ENCODE assay signal across 27 cellular contexts in the genomic region with DNA sequence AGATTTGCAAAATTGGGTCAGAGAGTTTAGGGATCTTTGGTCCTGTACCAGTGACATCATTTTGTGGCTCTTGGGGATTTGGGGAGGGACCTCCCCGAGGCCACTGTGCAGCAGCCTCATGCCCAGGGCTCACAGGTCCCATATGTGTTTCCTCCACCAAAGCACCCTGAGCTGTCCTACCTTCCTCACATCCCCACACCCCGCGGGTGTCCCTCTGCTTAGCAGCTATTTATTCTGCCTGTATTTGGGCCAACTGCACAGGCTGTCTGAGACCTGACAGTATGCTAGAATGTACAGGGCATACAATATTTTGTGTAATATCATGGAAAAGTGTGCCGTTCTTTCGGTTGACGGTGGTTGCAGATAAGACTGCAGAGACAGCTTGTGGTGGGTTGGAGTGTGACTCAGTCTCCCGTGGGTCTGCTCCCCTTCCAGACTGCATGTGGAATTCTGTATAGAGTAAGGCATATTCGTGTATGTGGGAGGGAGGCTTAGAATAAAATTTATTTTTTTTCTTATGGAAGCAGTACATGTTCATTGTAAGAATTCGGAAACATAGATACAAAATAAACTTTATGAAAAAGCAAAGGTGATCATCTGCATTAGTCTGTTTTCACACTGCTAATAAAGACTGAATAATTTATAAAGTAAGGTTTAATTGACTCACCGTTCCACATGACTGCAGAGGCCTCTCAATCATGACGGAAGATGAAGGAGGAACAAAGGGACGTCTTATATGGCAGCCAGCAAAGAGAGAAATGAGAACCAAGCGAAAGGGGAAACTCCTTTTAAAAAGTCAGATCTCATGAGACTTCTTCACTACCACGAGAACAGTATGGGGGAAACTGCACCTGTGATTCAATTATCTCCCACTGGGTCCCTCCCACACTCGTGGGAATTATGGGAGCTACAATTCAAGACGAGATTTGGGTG.
DNase-seq lines count a peak whose midpoint lies in the region; TF ChIP-seq lines count a peak whose summit lies in the region.
"Had no signal": no experiment of that assay in that cellular context is flagged by ENCODE, and none has a peak within 500 bp of the region (broad histone marks: within the 10 kb centered on the region; RNA-seq: fewer than 3 reads in every experiment).

No MANE protein-coding gene starts in this region.

- no peaks in the 10 kb centered on the region for H3K79me2 ChIP-seq in Karpas-422 (ENCODE audit: low read length)
- H3K79me2 ChIP-seq in GM23248 (ENCODE audit: insufficient read depth) = peaks cover 5% of the 10 kb centered on the region; the same call in 1 of the 2 replicates

- WGBS in GM23248 (ENCODE audit: low coverage in 1 of 2, low lambda C conversion rate in 2 of 2, missing lambda C conversion rate in 2 of 2), 2 experiments = 86% methylated on average over 16 of the region's 16 CpGs

- H3K27me3 Mint-ChIP-seq in nephron (ENCODE audit: low read depth) = peaks cover 4% of the 10 kb centered on the region
- H3K27me3 Mint-ChIP-seq: activated CD4-positive, alpha-beta memory T cell treated with anti-CD3 and anti-CD28 coated beads for 36 hours; CD4-positive, CD25-positive, alpha-beta regulatory T cell had no signal

- no peak overlapping the region for H3K4me2 ChIP-seq in Karpas-422 (ENCODE audit: low read depth, low read length, poor library complexity, severe bottlenecking)
- no peak overlapping the region for H3K4me2 ChIP-seq in GM23248 (ENCODE audit: unreplicated experiment)
- H3K4me2 ChIP-seq: neural progenitor cell had no signal

- H3K27ac Mint-ChIP-seq in nephron = peak overlapping the region in 2 of 3 experiments; percentile 31 to 42
- H3K27ac Mint-ChIP-seq: activated CD4-positive, alpha-beta memory T cell treated with anti-CD3 and anti-CD28 coated beads for 36 hours; neural progenitor cell had no signal

- H3K9me3 Mint-ChIP-seq in nephron = no peaks in the 10 kb centered on the region
- H3K9me3 Mint-ChIP-seq: activated CD4-positive, alpha-beta memory T cell treated with anti-CD3 and anti-CD28 coated beads for 36 hours; neural progenitor cell had no signal

- intact Hi-C loops in colonic mucosa (cut with DNase I) = no loop called here

- no peak overlapping the region for H3K4me3 Mint-ChIP-seq in nephron
- H3K4me3 Mint-ChIP-seq: activated CD4-positive, alpha-beta memory T cell treated with anti-CD3 and anti-CD28 coated beads for 36 hours; CD4-positive, CD25-positive, alpha-beta regulatory T cell; neural progenitor cell had no signal

- H2AFZ ChIP-seq in Karpas-422 (ENCODE audit: low read length) (no peak overlapping the region), GM23248 (no peak overlapping the region)
- H2AFZ ChIP-seq: neural progenitor cell had no signal

- peaks cover 74% of the 10 kb centered on the region for H3K4me1 Mint-ChIP-seq in nephron

- in situ Hi-C loops in GM23248 (cut with MboI) = no loop called here

- peak overlapping the region; percentile 24 for H3K27ac ChIP-seq in Karpas-422 (ENCODE audit: low read length)
- H3K27ac ChIP-seq in colonic mucosa = no peak overlapping the region
- H3K27ac ChIP-seq in GM23248 = no peak overlapping the region
- H3K27ac ChIP-seq: adrenal gland, heart left ventricle, HL-60, lower lobe of right lung, neural progenitor cell, Peyer's patch, right lobe of liver, suprapubic skin had no signal

- H3K9me3 ChIP-seq in Karpas-422 (ENCODE audit: low read length) = peaks cover 11% of the 10 kb centered on the region; the same call in 1 of the 2 replicates
- no peaks in the 10 kb centered on the region for H3K9me3 ChIP-seq in colonic mucosa
- no peaks in the 10 kb centered on the region for H3K9me3 ChIP-seq in GM23248 (ENCODE audit: low read depth)
- H3K9me3 ChIP-seq: adrenal gland, heart left ventricle, lower lobe of right lung, Peyer's patch, right lobe of liver, suprapubic skin had no signal

- H3K36me3 ChIP-seq in Karpas-422 (ENCODE audit: insufficient read depth, low read length) (no peaks in the 10 kb centered on the region), colonic mucosa (no peaks in the 10 kb centered on the region), GM23248 (ENCODE audit: low read depth) (no peaks in the 10 kb centered on the region)
- H3K36me3 ChIP-seq: adrenal gland, neural progenitor cell, Peyer's patch, right lobe of liver, suprapubic skin had no signal

- no peak overlapping the region for H3K4me3 ChIP-seq in Karpas-422 (ENCODE audit: low read length)
- H3K4me3 ChIP-seq in colonic mucosa = no peak overlapping the region
- no peak overlapping the region for H3K4me3 ChIP-seq in GM23248
- H3K4me3 ChIP-seq: adrenal gland, heart left ventricle, lower lobe of right lung, neural progenitor cell, Peyer's patch, right lobe of liver, suprapubic skin had no signal

- no peaks in the 10 kb centered on the region for H3K9me2 ChIP-seq in Karpas-422 (replicated peaks; ENCODE audit: insufficient read depth, low read length)
- H3K9me2 ChIP-seq in GM23248 (ENCODE audit: insufficient read depth) = no peaks in the 10 kb centered on the region

- DNase-seq in CD1c-positive myeloid dendritic cell (ENCODE audit: extremely low spot score) = peak; percentile 55
- peak; percentile 83 for DNase-seq in Karpas-422
- peak; percentile 1 for DNase-seq in colonic mucosa
- DNase-seq in NOMO-1 treated with DMSO at 0.1 percent for 48 hours (lab: John Stamatoyannopoulos, UW; ENCODE audit: unreplicated experiment) = no peak
- no peak for DNase-seq in GM23248
- no peak for DNase-seq in DMS153 (lab: John Stamatoyannopoulos, UW)
- DNase-seq: activated CD4-positive, alpha-beta memory T cell treated with anti-CD3 and anti-CD28 coated beads for 36 hours; activated naive CD4-positive, alpha-beta T cell treated with Interleukin-2 at 50 U/mL for 16 hours; activated T-cell treated with anti-CD3 and anti-CD28 coated beads, Interleukin-2, amount 50 U/mL, for 1 hour; CD4-positive, CD25-positive, alpha-beta regulatory T cell; effector memory CD4-positive, alpha-beta T cell; foreskin fibroblast; GOT3; heart left ventricle; lower lobe of right lung; NCI-H1694; NCI-H526 treated with DMSO at 0.1 percent for 48 hours; Peyer's patch; right lobe of liver; stimulated activated CD4-positive, alpha-beta T cell treated with anti-CD3 and anti-CD28 coated beads, Interleukin-12 subunit alpha, Interleukin-12 subunit beta, amount 100 ng/mL, for 4 hours; stimulated activated CD4-positive, alpha-beta T cell treated with anti-CD3 and anti-CD28 coated beads, Interleukin-4, amount 100 ng/mL, for 4 hours; stimulated activated naive CD4-positive, alpha-beta T cell had no signal

- no peaks in the 10 kb centered on the region for H4K20me1 ChIP-seq in Karpas-422 (ENCODE audit: insufficient read depth, low read depth, low read length)
- H4K20me1 ChIP-seq in GM23248 (ENCODE audit: insufficient read depth) = no peaks in the 10 kb centered on the region

- peaks cover 5% of the 10 kb centered on the region for H3K36me3 Mint-ChIP-seq in nephron (ENCODE audit: low read depth)

- H3F3A ChIP-seq in GM23248 (ENCODE audit: insufficient read depth) = peaks cover 16% of the 10 kb centered on the region

- H3K9ac ChIP-seq in Karpas-422 (ENCODE audit: low read length) = no peak overlapping the region
- no peak overlapping the region for H3K9ac ChIP-seq in colonic mucosa (ENCODE audit: low read depth in 2 of 2, low read length in 2 of 2)
- H3K9ac ChIP-seq in GM23248 = no peak overlapping the region
- H3K9ac ChIP-seq: neural progenitor cell had no signal

- TF ChIP-seq CTCF in colonic mucosa (IDR thresholded peaks at IDR 0.05) (no peak), nephron (IDR thresholded peaks at IDR 0.05; ENCODE audit: unreplicated experiment in 3 of 3) (no peak)

- H3K27me3 ChIP-seq in Karpas-422 (ENCODE audit: low read length) (peaks cover 3% of the 10 kb centered on the region; the same call in 1 of the 2 replicates), colonic mucosa (no peaks in the 10 kb centered on the region), GM23248 (replicated peaks; ENCODE audit: insufficient read depth) (no peaks in the 10 kb centered on the region)
- H3K27me3 ChIP-seq: adrenal gland, heart left ventricle, neural progenitor cell, Peyer's patch, right lobe of liver, suprapubic skin had no signal

- H3K4me1 ChIP-seq in Karpas-422 (ENCODE audit: low read length) = peaks cover 9% of the 10 kb centered on the region
- no peaks in the 10 kb centered on the region for H3K4me1 ChIP-seq in colonic mucosa
- peaks cover 16% of the 10 kb centered on the region for H3K4me1 ChIP-seq in GM23248 (ENCODE audit: insufficient read depth)
- H3K4me1 ChIP-seq: right lobe of liver had no signal

Comparison
In these comparisons a context has a peak if more than half of its experiments do, and no peak if none do; other contexts are left out.
1. DNase-seq: peak in CD1c-positive myeloid dendritic cell (single experiment), Karpas-422 (single experiment) and colonic mucosa (single experiment); none in NOMO-1 treated with DMSO at 0.1 percent for 48 hours (single experiment), GM23248 (single experiment) and DMS153 (single experiment).